ENCODE assay signal across 5 cellular contexts in genomic region chr2:132599556-132599955, GRCh38.
"Had no signal": no experiment of that assay in that cellular context is flagged by ENCODE, and none has a peak within 500 bp of the region (broad histone marks: within the 10 kb centered on the region; RNA-seq: fewer than 3 reads in every experiment).

No MANE protein-coding gene starts in this region.

- H3K4me1 Mint-ChIP-seq: IgD-negative memory B cell had no signal

- H3K27ac ChIP-seq: HL-60 had no signal

- ATAC-seq: HepG2, K562 had no signal

- DNase-seq: IMR-90 had no signal

- H3K27ac Mint-ChIP-seq: IgD-negative memory B cell had no signal

- H3K4me3 ChIP-seq: K562 had no signal

- H3K4me3 Mint-ChIP-seq: IgD-negative memory B cell had no signal

- H3K36me3 Mint-ChIP-seq: IgD-negative memory B cell had no signal
